15 cellular contexts compared by ENCODE assay signal in the genomic region with DNA sequence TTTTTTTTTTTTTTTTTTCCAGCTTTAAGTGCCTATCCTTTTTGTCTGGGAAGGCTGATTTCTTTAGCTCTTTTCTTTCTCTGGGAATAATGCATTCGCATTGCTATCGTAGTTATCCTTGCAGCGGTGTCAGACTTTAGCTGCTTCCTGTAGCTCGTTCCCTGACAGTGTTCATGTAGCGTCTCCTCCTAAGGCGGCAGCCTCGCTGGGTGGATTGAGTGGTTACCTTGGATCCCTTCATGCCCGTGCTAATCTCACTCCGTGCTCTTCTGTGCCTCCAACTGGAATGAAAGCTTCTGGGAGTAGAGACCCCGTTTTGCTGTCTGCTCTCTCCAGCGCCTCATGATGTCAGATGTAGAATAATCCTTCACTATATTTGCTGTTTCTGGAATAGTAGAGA. TPM values are rescaled to one million over a fixed set of nuclear protein-coding genes. Genes with fewer than 3 reads are reported as not detected.
DNase-seq lines count a peak whose midpoint lies in the region; ATAC-seq and TF ChIP-seq lines count a peak whose summit lies in the region.
"Had no signal": no experiment of that assay in that cellular context is flagged by ENCODE, and none has a peak within 500 bp of the region (broad histone marks: within the 10 kb centered on the region; RNA-seq: fewer than 3 reads in every experiment).

No MANE protein-coding gene starts in this region.

- no peak overlapping the region for H4K5ac ChIP-seq in H9 (ENCODE audit: insufficient read length, low read depth, low read length)

- no peak overlapping the region for H3K56ac ChIP-seq in H9 (ENCODE audit: insufficient read length, low read depth, low read length)

- no peak overlapping the region for H2BK5ac ChIP-seq in H9 (ENCODE audit: insufficient read length, low read length)

- no CpG with 5 or more reads among the region's 11 CpGs for WGBS in H9 (ENCODE audit: extremely low coverage, insufficient read length, low lambda C conversion rate)

- no peaks in the 10 kb centered on the region for H3K23me2 ChIP-seq in H9 (ENCODE audit: insufficient read length, low read depth, low read length, poor library complexity, severe bottlenecking)

- H3K27me3 Mint-ChIP-seq in H9 (ENCODE audit: low read depth) (no peaks in the 10 kb centered on the region), nephron progenitor cell (ENCODE audit: low read depth, poor library complexity) (no peaks in the 10 kb centered on the region)
- no peaks in the 10 kb centered on the region for H3K27me3 Mint-ChIP-seq in stimulated activated naive B cell treated with anti-CD40 and anti-IgM and Interleukin-4, amounts not matched to agents 10 μg/mL and 1 μg/mL and 100 μg/mL, for 72 hours
- H3K27me3 Mint-ChIP-seq: CD4-positive, alpha-beta memory T cell had no signal

- H4K20me1 ChIP-seq in BLaER1, result peaks cover 16% of the 10 kb centered on the region; the same call in 1 of the 2 replicates
- H4K20me1 ChIP-seq in H9 (ENCODE audit: control insufficient read depth, insufficient read depth, insufficient read length), result no peaks in the 10 kb centered on the region

- no peaks in the 10 kb centered on the region for H3K36me3 ChIP-seq in BLaER1

- H3K9ac ChIP-seq in BLaER1 (no peak overlapping the region), H9 (ENCODE audit: extremely low read depth, insufficient read length, low read length) (no peak overlapping the region)
- H3K9ac ChIP-seq: GM23248, KMS-11 had no signal

- H3K18ac ChIP-seq in H9 (ENCODE audit: insufficient read length, low read depth, low read length), result no peak overlapping the region

- H3K4me1 Mint-ChIP-seq in H9 (peaks cover 24 to 27% of the 10 kb centered on the region in 2 experiments), nephron progenitor cell (peaks cover 24% of the 10 kb centered on the region)
- peaks cover 25 to 48% of the 10 kb centered on the region in 2 donors for H3K4me1 Mint-ChIP-seq in stimulated activated naive B cell treated with anti-CD40 and anti-IgM and Interleukin-4, amounts not matched to agents 10 μg/mL and 1 μg/mL and 100 μg/mL, for 72 hours

- no peak overlapping the region for H2BK120ac ChIP-seq in H9 (ENCODE audit: low read depth, low read length, poor library complexity, severe bottlenecking)

- DNase-seq in H9 (no peak), nephron progenitor cell (no peak), HPDE6-E6E7 (ENCODE audit: extremely low spot score) (no peak)
- no peak for DNase-seq in stimulated activated naive B cell treated with anti-CD40 and anti-IgM and Interleukin-4, amounts not matched to agents 10 μg/mL and 1 μg/mL and 100 μg/mL, for 72 hours
- DNase-seq in stimulated activated CD4-positive, alpha-beta T cell treated with anti-CD3 and anti-CD28 coated beads, Interleukin-12 subunit alpha, Interleukin-12 subunit beta, amount 100 ng/mL, for 4 hours, result no peak
- DNase-seq: CD4-positive, alpha-beta memory T cell; DND-41; GDM1; GM23248; H7 had no signal

- H3K79me2 ChIP-seq in H9 (ENCODE audit: insufficient read depth, low read length), result peaks cover 22% of the 10 kb centered on the region; the same call in 1 of the 2 replicates

- no peak overlapping the region for H3K4me3 ChIP-seq in BLaER1
- H3K4me3 ChIP-seq: GM23248 had no signal

- H3K4ac ChIP-seq in H9 (ENCODE audit: low read depth, low read length), result no peak overlapping the region

- H3K36me3 Mint-ChIP-seq in H9 (ENCODE audit: insufficient read depth in 1 of 3, low read depth in 3 of 3), result peaks cover 12 to 29% (median 23%) of the 10 kb centered on the region in 3 experiments
- peaks cover 64% of the 10 kb centered on the region for H3K36me3 Mint-ChIP-seq in nephron progenitor cell (ENCODE audit: low read depth)
- peaks cover 8 to 15% of the 10 kb centered on the region in 2 donors for H3K36me3 Mint-ChIP-seq in stimulated activated naive B cell treated with anti-CD40 and anti-IgM and Interleukin-4, amounts not matched to agents 10 μg/mL and 1 μg/mL and 100 μg/mL, for 72 hours

- H3K14ac ChIP-seq in H9 (ENCODE audit: insufficient read depth, low read length), result no peak overlapping the region

- H4K91ac ChIP-seq in H9 (ENCODE audit: insufficient read length, low read depth, low read length), result no peak overlapping the region

- H3K4me2 ChIP-seq in BLaER1 (peak overlapping the region; percentile 66; the same call in 1 of the 2 replicates), H9 (ENCODE audit: insufficient read depth, insufficient read length, low read length) (no peak overlapping the region)
- H3K4me2 ChIP-seq: KMS-11 had no signal

- H3K79me1 ChIP-seq in H9 (ENCODE audit: insufficient read depth, low read depth, low read length, poor library complexity, severe bottlenecking), result peaks cover 6% of the 10 kb centered on the region

- H4K8ac ChIP-seq in H9 (replicated peaks; ENCODE audit: insufficient read length, low read depth, low read length), result no peak overlapping the region

- no peak overlapping the region for H2BK12ac ChIP-seq in H9 (ENCODE audit: insufficient read length, low read depth, low read length)

- H3K9me3 ChIP-seq in BLaER1, result peaks cover 9% of the 10 kb centered on the region
- no peaks in the 10 kb centered on the region for H3K9me3 ChIP-seq in H9 (ENCODE audit: control insufficient read depth, low read depth, low read length)

- H3K9me3 Mint-ChIP-seq in H9 (peaks cover 12 to 18% of the 10 kb centered on the region in 2 experiments; a peak in 2 of 5 replicates), nephron progenitor cell (peaks cover 45% of the 10 kb centered on the region)
- peaks cover 0 to 5% of the 10 kb centered on the region in 2 donors for H3K9me3 Mint-ChIP-seq in stimulated activated naive B cell treated with anti-CD40 and anti-IgM and Interleukin-4, amounts not matched to agents 10 μg/mL and 1 μg/mL and 100 μg/mL, for 72 hours

- no peak overlapping the region for H3K23ac ChIP-seq in H9 (ENCODE audit: insufficient read length, low read depth, low read length)

- H2AFZ ChIP-seq in H9 (ENCODE audit: low read length), result no peak overlapping the region
- H2AFZ ChIP-seq: GM23248 had no signal

- H3K4me3 Mint-ChIP-seq in H9 (no peak overlapping the region), nephron progenitor cell (no peak overlapping the region)
- no peak overlapping the region for H3K4me3 Mint-ChIP-seq in stimulated activated naive B cell treated with anti-CD40 and anti-IgM and Interleukin-4, amounts not matched to agents 10 μg/mL and 1 μg/mL and 100 μg/mL, for 72 hours
- H3K4me3 Mint-ChIP-seq: CD4-positive, alpha-beta memory T cell had no signal

- H3K4me1 ChIP-seq in BLaER1 (peaks cover 19% of the 10 kb centered on the region), H9 (ENCODE audit: insufficient read depth, low read length) (peaks cover 4% of the 10 kb centered on the region; the same call in 1 of the 2 replicates)

- no peak overlapping the region for H2BK15ac ChIP-seq in H9 (ENCODE audit: low read depth, low read length)

- H3K27me3 ChIP-seq in BLaER1 (no peaks in the 10 kb centered on the region), H9 (ENCODE audit: insufficient read depth, low read length) (no peaks in the 10 kb centered on the region)

- H2AK5ac ChIP-seq in H9 (ENCODE audit: insufficient read length, low read length), result no peak overlapping the region

- TF ChIP-seq CTCF in H9 (conservative IDR thresholded peaks at IDR 0.05), result no peak
- no peak for TF ChIP-seq CTCF in nephron progenitor cell (IDR thresholded peaks at IDR 0.05)

- H3K27ac ChIP-seq in BLaER1, result no peak overlapping the region
- no peak overlapping the region for H3K27ac ChIP-seq in H9 (ENCODE audit: insufficient read length, low read depth, low read length)
- H3K27ac ChIP-seq: C4-2B, GM23248, KMS-11 had no signal

- H3K27ac Mint-ChIP-seq in H9 (peak overlapping the region in 2 of 3 experiments; percentile 23 to 62; a peak in 4 of 7 replicates), nephron progenitor cell (peak overlapping the region; percentile 39)
- peak overlapping the region; percentile 65 for H3K27ac Mint-ChIP-seq in stimulated activated naive B cell treated with anti-CD40 and anti-IgM and Interleukin-4, amounts not matched to agents 10 μg/mL and 1 μg/mL and 100 μg/mL, for 72 hours

- no peak overlapping the region for H2BK20ac ChIP-seq in H9 (ENCODE audit: low read depth, low read length, poor library complexity, severe bottlenecking)

- no peak overlapping the region for H3T11ph ChIP-seq in H9 (ENCODE audit: low read length)

- ATAC-seq in stimulated activated naive B cell treated with anti-CD40 and anti-IgM and Interleukin-4, amounts not matched to agents 10 μg/mL and 1 μg/mL and 100 μg/mL, for 72 hours (replicated peaks), result no peak
- ATAC-seq in HG02798 (IDR thresholded peaks at IDR 0.05; ENCODE audit: poor library complexity, unreplicated experiment), result no peak
- ATAC-seq: HepG2 had no signal

RNA-seq across cellular contexts. Expression of a gene that starts 43.2 kb away (rescaled TPM):
- 13.2 and 14.4 TPM in 2 replicates for total RNA-seq in H9 (2021)
